Comparison of ENCODE assay signal across 8 cellular contexts in the genomic region with DNA sequence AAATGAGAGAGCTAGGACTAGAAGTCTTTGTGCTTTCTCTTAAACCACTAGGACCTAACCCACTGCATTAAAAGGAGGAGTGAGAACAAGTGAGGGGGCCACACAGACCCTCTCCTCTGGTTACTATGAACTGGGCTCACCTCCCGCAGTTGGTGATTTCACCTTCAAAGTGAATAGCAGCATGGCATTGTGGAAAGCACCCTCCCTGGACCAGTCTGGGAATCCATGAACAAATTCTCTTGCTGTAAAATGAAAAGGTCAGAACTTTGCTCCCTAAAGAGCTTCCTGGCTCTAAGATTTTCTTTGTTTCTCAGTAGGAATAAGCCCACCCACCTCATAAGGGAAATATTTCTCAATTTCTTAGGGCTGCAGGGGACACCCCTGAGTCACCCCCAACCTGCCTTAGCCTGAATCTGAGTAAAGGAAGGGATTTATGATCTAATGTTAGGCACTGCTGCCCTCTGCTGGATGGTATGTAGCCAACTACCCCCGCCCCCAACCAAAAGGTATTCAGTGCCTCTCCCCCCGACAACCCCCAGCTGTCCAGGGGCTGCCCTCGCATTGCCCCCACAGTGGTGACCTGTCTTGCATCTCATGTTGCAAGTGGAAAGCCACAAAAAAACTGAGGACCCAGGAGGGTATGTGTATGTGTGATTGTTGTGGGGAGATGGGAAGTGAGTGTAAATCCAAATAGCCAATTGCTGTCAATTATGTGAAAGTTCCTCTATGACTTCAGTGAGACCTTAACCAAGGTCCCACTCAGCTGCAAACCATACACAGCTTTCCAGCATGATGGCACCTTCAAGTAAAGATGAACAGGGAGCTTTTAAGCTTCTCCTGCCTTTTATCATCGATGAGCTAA.
DNase-seq lines count a peak whose midpoint lies in the region; ATAC-seq, FAIRE-seq and TF ChIP-seq lines count a peak whose summit lies in the region.

No MANE protein-coding gene starts in this region.

- FAIRE-seq in endothelial cell of umbilical vein (lab: Jason Lieb, UNC): no peak

- DNase-seq in GM06990 (ENCODE audit: extremely low read depth, insufficient read length) (peak; percentile 15), NCI-H2196 treated with DMSO at 0.1 percent for 48 hours (lab: John Stamatoyannopoulos, UW; ENCODE audit: unreplicated experiment) (peak; percentile 10), endothelial cell of umbilical vein (ENCODE audit: low read depth, low spot score) (peak; percentile 45), mucosa of gallbladder (ENCODE audit: low spot score) (peak; percentile 64), thoracic aorta (ENCODE audit: low spot score) (no peak)
- peak; percentile 36 to 57 for DNase-seq in activated CD4-positive, alpha-beta T cell treated with anti-CD3 and anti-CD28 coated beads, Interleukin-2, amount 50 U/mL, for 48 hours

- dilution Hi-C loops in endothelial cell of umbilical vein (cut with MboI; ENCODE audit: extremely low pct_ligation_motif_present, low sequenced_read_pairs): no loop called here

- TF ChIP-seq POLR2A in endothelial cell of umbilical vein (IDR thresholded peaks at IDR 0.05; ENCODE audit: low read depth, low read length): no peak

- no peaks in the 10 kb centered on the region for H3K9me1 ChIP-seq in endothelial cell of umbilical vein (replicated peaks; ENCODE audit: control insufficient read depth, extremely low read depth, insufficient read depth, low read length)

- no peaks in the 10 kb centered on the region; the same call in 1 of the 2 replicates for H3K27me3 ChIP-seq in GM06990 (replicated peaks; ENCODE audit: control insufficient read depth, insufficient read depth, low read length)
- H3K27me3 ChIP-seq in endothelial cell of umbilical vein (ENCODE audit: control insufficient read depth in 2 of 2, insufficient read depth in 2 of 2, low read length in 2 of 2): no peaks in the 10 kb centered on the region
- H3K27me3 ChIP-seq in thoracic aorta (replicated peaks; ENCODE audit: insufficient read depth): no peaks in the 10 kb centered on the region

- BruUV-seq in endothelial cell of umbilical vein (replicated peaks; lab: Mats Ljungman, UMichigan): no TSS peak

- no peak overlapping the region for H3K27ac ChIP-seq in endothelial cell of umbilical vein (ENCODE audit: insufficient read depth, low read depth, low read length)
- no peak overlapping the region for H3K27ac ChIP-seq in thoracic aorta

- H2AFZ ChIP-seq in endothelial cell of umbilical vein (ENCODE audit: low read depth, low read length): no peak overlapping the region

- intact Hi-C loops in endothelial cell of umbilical vein (cut with micrococcal nuclease): loop anchor here (1.0 to 10.0 kb wide), 2 partner anchors 110 to 172 kb away; no protein-coding TSS in a partner anchor

- H4K20me1 ChIP-seq in endothelial cell of umbilical vein (replicated peaks; ENCODE audit: control insufficient read depth, extremely low read depth, insufficient read depth, low read length): no peaks in the 10 kb centered on the region

- H3K4me1 ChIP-seq in endothelial cell of umbilical vein (ENCODE audit: control insufficient read depth, extremely low read depth, insufficient read depth, low read length) (no peaks in the 10 kb centered on the region), thoracic aorta (ENCODE audit: control insufficient read depth in 1 of 2, low read depth in 2 of 2) (no peaks in the 10 kb centered on the region)

- H3K9ac ChIP-seq in endothelial cell of umbilical vein (replicated peaks; ENCODE audit: extremely low read depth, insufficient read depth, low read length): no peak overlapping the region

- H3K4me3 ChIP-seq in GM06990 (replicated peaks; ENCODE audit: low read depth, low read length) (no peak overlapping the region), endothelial cell of umbilical vein (replicated peaks in 1 of 3; ENCODE audit: insufficient read depth in 1 of 3, low read depth in 1 of 3, low read length in 3 of 3) (no peak overlapping the region), thoracic aorta (no peak overlapping the region)

- no peaks in the 10 kb centered on the region for H3K36me3 ChIP-seq in GM06990 (ENCODE audit: control insufficient read depth, insufficient read depth, low read length)
- no peaks in the 10 kb centered on the region for H3K36me3 ChIP-seq in endothelial cell of umbilical vein (ENCODE audit: control insufficient read depth in 2 of 2, extremely low read depth in 1 of 2, insufficient read depth in 2 of 2, low read length in 2 of 2)
- no peaks in the 10 kb centered on the region for H3K36me3 ChIP-seq in thoracic aorta

- H3K4me2 ChIP-seq in endothelial cell of umbilical vein (ENCODE audit: insufficient read depth, low read length): no peak overlapping the region

- TF ChIP-seq CTCF in GM06990 (IDR thresholded peaks at IDR 0.05; ENCODE audit: insufficient read depth, low read length, poor library complexity, severe bottlenecking) (peak; percentile 72), endothelial cell of umbilical vein (IDR thresholded peaks at IDR 0.05; ENCODE audit: extremely low read depth in 1 of 2, insufficient read depth in 1 of 2, low read depth in 1 of 2, low read length in 2 of 2) (peak; percentile 42 to 60), thoracic aorta (IDR thresholded peaks at IDR 0.05) (peak; percentile 62)

- H3K79me2 ChIP-seq in endothelial cell of umbilical vein (ENCODE audit: control insufficient read depth, insufficient read depth, low read length): no peaks in the 10 kb centered on the region

- POLR2A ChIA-PET in endothelial cell of umbilical vein (lab: Charles Lee): no interaction called here

- ATAC-seq in HG02852 (IDR thresholded peaks at IDR 0.05; ENCODE audit: unreplicated experiment) (peak; percentile 63), thoracic aorta (ENCODE audit: insufficient number of reproducible peaks, low FRiP score, low read depth) (peak; percentile 48), GM18870 (IDR thresholded peaks at IDR 0.05; ENCODE audit: unreplicated experiment) (no peak)

- no peaks in the 10 kb centered on the region for H3K9me3 ChIP-seq in endothelial cell of umbilical vein (replicated peaks; ENCODE audit: control insufficient read depth, insufficient read depth, low read length)
- no peaks in the 10 kb centered on the region for H3K9me3 ChIP-seq in thoracic aorta

- CTCF ChIA-PET in endothelial cell of umbilical vein (lab: Charles Lee): interaction anchor here (0.6 to 1.3 kb wide), 4 partner anchors 13 to 1872 kb away, joined by 3 to 11 read pairs (median 3); no protein-coding TSS in a partner anchor

TF ChIP-seq in endothelial cell of umbilical vein, 7 proteins besides CTCF, POLR2A, EP300 and RAD21:
- TF ChIP-seq POLR2AphosphoS5 (IDR thresholded peaks at IDR 0.05; ENCODE audit: insufficient read depth, low read depth, low read length): no peak
- TF ChIP-seq GATA2 (IDR thresholded peaks at IDR 0.05; ENCODE audit: insufficient read depth, insufficient read length, low read depth, low read length): no peak
- TF ChIP-seq EZH2 (IDR thresholded peaks at IDR 0.05; ENCODE audit: borderline replicate concordance, low read depth, low read length, severe bottlenecking): no peak
- no peak for TF ChIP-seq FOS (IDR thresholded peaks at IDR 0.05; ENCODE audit: borderline replicate concordance, insufficient read depth, low read length)
- TF ChIP-seq, protein P1, sequence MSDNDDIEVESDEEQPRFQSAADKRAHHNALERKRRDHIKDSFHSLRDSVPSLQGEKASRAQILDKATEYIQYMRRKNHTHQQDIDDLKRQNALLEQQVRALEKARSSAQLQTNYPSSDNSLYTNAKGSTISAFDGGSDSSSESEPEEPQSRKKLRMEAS (IDR thresholded peaks at IDR 0.05; ENCODE audit: insufficient read depth, insufficient read length): no peak
- TF ChIP-seq JUN (IDR thresholded peaks at IDR 0.05; ENCODE audit: borderline replicate concordance, insufficient read depth, insufficient read length, low read depth): no peak
- TF ChIP-seq MYC (IDR thresholded peaks at IDR 0.05; ENCODE audit: low read depth, low read length): no peak
